In the genomic region with DNA sequence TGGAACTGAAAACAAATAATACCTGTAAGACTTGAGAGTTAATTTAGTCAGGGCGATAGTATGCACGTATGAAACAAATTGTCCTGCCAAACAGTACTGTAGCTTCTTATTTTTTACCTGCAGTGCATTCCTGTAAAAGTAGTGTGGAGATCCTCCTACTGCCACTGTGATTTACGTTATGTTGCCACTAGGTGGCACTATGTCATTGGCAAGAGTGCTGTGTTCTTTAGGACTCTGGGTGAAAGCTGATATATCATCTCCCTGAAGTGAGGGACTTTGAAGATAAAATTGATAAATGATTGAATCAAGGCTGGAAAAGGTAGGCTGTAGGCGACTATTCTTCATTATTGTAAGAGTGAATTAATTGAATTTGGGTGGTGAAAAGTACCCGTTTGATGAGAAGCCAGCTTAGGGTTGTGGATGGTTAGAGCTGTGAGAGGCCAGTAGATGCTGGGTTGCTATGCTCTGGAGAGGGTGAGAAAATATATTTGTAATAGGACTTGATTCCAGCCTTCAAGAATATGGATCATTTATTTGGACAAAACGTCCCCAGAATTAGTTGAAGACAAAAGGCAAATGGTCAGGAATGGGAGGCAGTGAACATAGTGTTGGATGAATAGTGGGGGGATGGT, we compare ENCODE assay signal across 8 cellular contexts. TPM values are rescaled to one million over a fixed set of nuclear protein-coding genes. Genes with fewer than 3 reads are reported as not detected.
DNase-seq lines count a peak whose midpoint lies in the region; ATAC-seq and TF ChIP-seq lines count a peak whose summit lies in the region.
"Not testable (repeated sequence)": the region's sequence is repeated elsewhere in the genome, so short reads cannot be mapped to it uniquely, and the experiment has no call there.

No MANE protein-coding gene starts in this region.

- intact Hi-C loops in activated B cell treated with CpG ODN at 0.5 μM for 24 hours (cut with micrococcal nuclease): not testable (repeated sequence)

- H3K27ac Mint-ChIP-seq in activated B cell treated with CpG ODN at 0.5 μM for 24 hours; nephron progenitor cell; stimulated activated memory B cell treated with anti-CD40 and anti-IgM and Interleukin-4, amounts not matched to agents 10 μg/mL and 1 μg/mL and 100 μg/mL, for 72 hours: not testable (repeated sequence)

- ATAC-seq in GM21367 (IDR thresholded peaks at IDR 0.05; ENCODE audit: unreplicated experiment): peak; percentile 89
- ATAC-seq in HG03103 (IDR thresholded peaks at IDR 0.05; ENCODE audit: low read depth, unreplicated experiment): peak; percentile 96
- ATAC-seq in activated B cell treated with CpG ODN at 0.5 μM for 24 hours (ENCODE audit: low read depth): peak; percentile 93
- ATAC-seq in stimulated activated memory B cell treated with anti-CD40 and anti-IgM and Interleukin-4, amounts not matched to agents 10 μg/mL and 1 μg/mL and 100 μg/mL, for 72 hours: peak; percentile 77

- not testable (repeated sequence) for H3K27me3 ChIP-seq in GM06990 (replicated peaks; ENCODE audit: control insufficient read depth, insufficient read depth, low read length)

- not testable (repeated sequence) for H3K27me3 Mint-ChIP-seq in activated B cell treated with CpG ODN at 0.5 μM for 24 hours; nephron progenitor cell (ENCODE audit: low read depth, poor library complexity); stimulated activated memory B cell treated with anti-CD40 and anti-IgM and Interleukin-4, amounts not matched to agents 10 μg/mL and 1 μg/mL and 100 μg/mL, for 72 hours

- TF ChIP-seq CTCF in GM06990 (IDR thresholded peaks at IDR 0.05; ENCODE audit: insufficient read depth, low read length, poor library complexity, severe bottlenecking) (peak; percentile 19), fibroblast of the aortic adventitia (IDR thresholded peaks at IDR 0.05; ENCODE audit: insufficient read depth, low read length) (peak; percentile 29), nephron progenitor cell (IDR thresholded peaks at IDR 0.05) (peak; percentile 13)
- TF ChIP-seq CTCF in activated B cell treated with CpG ODN at 0.5 μM for 24 hours (IDR thresholded peaks at IDR 0.05): not testable (repeated sequence)

- H3K9me3 Mint-ChIP-seq in activated B cell treated with CpG ODN at 0.5 μM for 24 hours; nephron progenitor cell; stimulated activated memory B cell treated with anti-CD40 and anti-IgM and Interleukin-4, amounts not matched to agents 10 μg/mL and 1 μg/mL and 100 μg/mL, for 72 hours: not testable (repeated sequence)

- H3K4me3 Mint-ChIP-seq in activated B cell treated with CpG ODN at 0.5 μM for 24 hours; nephron progenitor cell; stimulated activated memory B cell treated with anti-CD40 and anti-IgM and Interleukin-4, amounts not matched to agents 10 μg/mL and 1 μg/mL and 100 μg/mL, for 72 hours: not testable (repeated sequence)

- POLR2A ChIA-PET in activated B cell treated with CpG ODN at 0.5 μM for 24 hours (lab: Charles Lee): not testable (repeated sequence)

- H3K36me3 Mint-ChIP-seq in activated B cell treated with CpG ODN at 0.5 μM for 24 hours (ENCODE audit: low read depth); nephron progenitor cell (ENCODE audit: low read depth); stimulated activated memory B cell treated with anti-CD40 and anti-IgM and Interleukin-4, amounts not matched to agents 10 μg/mL and 1 μg/mL and 100 μg/mL, for 72 hours: not testable (repeated sequence)

- CTCF ChIA-PET in activated B cell treated with CpG ODN at 0.5 μM for 24 hours (lab: Charles Lee): not testable (repeated sequence)

- not testable (repeated sequence) for H3K36me3 ChIP-seq in GM06990 (ENCODE audit: control insufficient read depth, insufficient read depth, low read length)

- not testable (repeated sequence) for H3K4me1 Mint-ChIP-seq in activated B cell treated with CpG ODN at 0.5 μM for 24 hours; nephron progenitor cell; stimulated activated memory B cell treated with anti-CD40 and anti-IgM and Interleukin-4, amounts not matched to agents 10 μg/mL and 1 μg/mL and 100 μg/mL, for 72 hours

- DNase-seq in GM06990 (ENCODE audit: extremely low read depth, insufficient read length); activated B cell treated with CpG ODN at 0.5 μM for 24 hours; fibroblast of the aortic adventitia (ENCODE audit: low read depth): not testable (repeated sequence)
- peak; percentile 38 for DNase-seq in activated naive CD4-positive, alpha-beta T cell treated with Interleukin-2 at 50 U/mL for 16 hours
- DNase-seq in nephron progenitor cell: peak; percentile 15

- H3K4me3 ChIP-seq in GM06990 (replicated peaks; ENCODE audit: low read depth, low read length); fibroblast of the aortic adventitia (ENCODE audit: low read depth, low read length): not testable (repeated sequence)

RNA-seq across cellular contexts. Expression of a gene that starts 16.5 kb away (rescaled TPM):
- total RNA-seq in activated B cell treated with CpG ODN at 0.5 μM for 24 hours (1.2 and 1.4 TPM in 2 replicates), fibroblast of the aortic adventitia (ENCODE audit: low replicate concordance) (0.45 and 0.49 TPM in 2 replicates)
